Comparison of ENCODE assay signal across 16 cellular contexts in genomic region chr10:131109746-131110145, GRCh38.
DNase-seq lines count a peak whose midpoint lies in the region; ATAC-seq and TF ChIP-seq lines count a peak whose summit lies in the region.
"Had no signal": no experiment of that assay in that cellular context is flagged by ENCODE, and none has a peak within 500 bp of the region (broad histone marks: within the 10 kb centered on the region; RNA-seq: fewer than 3 reads in every experiment).

No MANE protein-coding gene starts in this region.

- no peak overlapping the region for H3K27ac ChIP-seq in osteoblast (ENCODE audit: low read depth, low read length)
- H3K27ac ChIP-seq in testis: no peak overlapping the region
- H3K27ac ChIP-seq in left ventricle myocardium inferior (replicated peaks): no peak overlapping the region
- no peak overlapping the region for H3K27ac ChIP-seq in mesendoderm (ENCODE audit: low read depth, low read length)
- H3K27ac ChIP-seq: A549 had no signal

- intact Hi-C loops in testis (cut with DNase I; ENCODE audit: low total_unique reads): no loop called here
- intact Hi-C loops in left ventricle myocardium inferior (cut with micrococcal nuclease): no loop called here

- H3K4me3 ChIP-seq in osteoblast (ENCODE audit: insufficient read depth, low read length) (no peak overlapping the region), testis (no peak overlapping the region), left ventricle myocardium inferior (no peak overlapping the region), mesendoderm (ENCODE audit: low read length) (no peak overlapping the region)
- H3K4me3 ChIP-seq: A549, HAP-1 had no signal

- H4K20me1 ChIP-seq in osteoblast (ENCODE audit: insufficient read depth, low read length): no peaks in the 10 kb centered on the region

- H3K36me3 ChIP-seq in osteoblast (ENCODE audit: insufficient read depth, low read length): no peaks in the 10 kb centered on the region
- H3K36me3 ChIP-seq in testis (ENCODE audit: low read depth, missing control alignments): no peaks in the 10 kb centered on the region
- H3K36me3 ChIP-seq in left ventricle myocardium inferior: no peaks in the 10 kb centered on the region
- no peaks in the 10 kb centered on the region for H3K36me3 ChIP-seq in mesendoderm (ENCODE audit: control insufficient read depth, insufficient read depth, low read length)
- H3K36me3 ChIP-seq: HAP-1 had no signal

- no peak for TF ChIP-seq POLR2A in testis (IDR thresholded peaks at IDR 0.05)

- no peak overlapping the region for H3K18ac ChIP-seq in mesendoderm (ENCODE audit: low read length)

- H3K27me3 ChIP-seq in osteoblast (ENCODE audit: insufficient read depth, low read length) (no peaks in the 10 kb centered on the region), testis (no peaks in the 10 kb centered on the region), left ventricle myocardium inferior (ENCODE audit: low read depth) (peaks cover 72% of the 10 kb centered on the region), mesendoderm (ENCODE audit: insufficient read depth, low read length, poor library complexity) (no peaks in the 10 kb centered on the region)

- no peaks in the 10 kb centered on the region for H3K79me2 ChIP-seq in osteoblast (ENCODE audit: insufficient read depth, low read length)
- H3K79me2 ChIP-seq in mesendoderm (ENCODE audit: control insufficient read depth, insufficient read depth, low read length): no peaks in the 10 kb centered on the region

- no peak overlapping the region for H3K9ac ChIP-seq in mesendoderm (ENCODE audit: low read length)

- H2AK5ac ChIP-seq in mesendoderm (ENCODE audit: low read length): no peak overlapping the region

- H3K4me1 ChIP-seq in osteoblast (ENCODE audit: insufficient read depth, low read length): no peaks in the 10 kb centered on the region
- no peaks in the 10 kb centered on the region for H3K4me1 ChIP-seq in testis
- no peaks in the 10 kb centered on the region for H3K4me1 ChIP-seq in left ventricle myocardium inferior
- H3K4me1 ChIP-seq in mesendoderm (ENCODE audit: control insufficient read depth, low read depth, low read length): no peaks in the 10 kb centered on the region
- H3K4me1 ChIP-seq: A549, HAP-1 had no signal

- H3K9me3 ChIP-seq in osteoblast (ENCODE audit: low read depth, low read length): peaks cover 3% of the 10 kb centered on the region
- H3K9me3 ChIP-seq in testis: no peaks in the 10 kb centered on the region
- H3K9me3 ChIP-seq in left ventricle myocardium inferior (replicated peaks): peaks cover 20% of the 10 kb centered on the region
- H3K9me3 ChIP-seq: A549, HAP-1 had no signal

- no peaks in the 10 kb centered on the region for H3K79me1 ChIP-seq in mesendoderm (ENCODE audit: low read length)

- WGBS in testis, 2 donors: 45 to 54% methylated on average over 13 to 15 of the region's 15 CpGs
- no CpG with 5 or more reads among the region's 15 CpGs for WGBS in mesendoderm (ENCODE audit: extremely low coverage, insufficient coverage, low lambda C conversion rate)

- H2BK5ac ChIP-seq in mesendoderm (ENCODE audit: low read length): no peak overlapping the region

- H3K23ac ChIP-seq in mesendoderm (ENCODE audit: low read length): no peak overlapping the region

- no peak overlapping the region for H3K4ac ChIP-seq in mesendoderm (ENCODE audit: low read depth, low read length)

- no peak overlapping the region for H4K5ac ChIP-seq in mesendoderm (ENCODE audit: low read length)

- no peak overlapping the region for H4K8ac ChIP-seq in mesendoderm (ENCODE audit: low read depth, low read length)

- no peak overlapping the region for H2BK15ac ChIP-seq in mesendoderm (replicated peaks; ENCODE audit: low read depth)

- no peak overlapping the region for H3K56ac ChIP-seq in mesendoderm (ENCODE audit: low read length)

- H2AFZ ChIP-seq in osteoblast (ENCODE audit: low read length): no peak overlapping the region

- TF ChIP-seq CTCF in osteoblast (IDR thresholded peaks at IDR 0.05; ENCODE audit: extremely low read depth, low read depth, low read length) (no peak), testis (IDR thresholded peaks at IDR 0.05) (no peak), left ventricle myocardium inferior (IDR thresholded peaks at IDR 0.05; ENCODE audit: borderline replicate concordance) (no peak), omental fat pad (IDR thresholded peaks at IDR 0.05) (no peak)

- H2BK120ac ChIP-seq in mesendoderm (ENCODE audit: low read depth, low read length): no peak overlapping the region

- H3K4me2 ChIP-seq in osteoblast (ENCODE audit: insufficient read depth, low read length): no peak overlapping the region
- H3K4me2 ChIP-seq in mesendoderm (ENCODE audit: low read length): no peak overlapping the region
- H3K4me2 ChIP-seq: A549 had no signal

- peak; percentile 88 for DNase-seq in cerebellar cortex (ENCODE audit: low spot score)
- peak; percentile 14 to 24 for DNase-seq in hippocampal formation (lab: John Stamatoyannopoulos, UW)
- peak; percentile 48 for DNase-seq in osteoblast (ENCODE audit: insufficient read length, low spot score, missing footprints)
- peak; percentile 44 for DNase-seq in testis
- DNase-seq in left ventricle myocardium inferior: no peak
- DNase-seq in mesendoderm: no peak
- no peak for DNase-seq in omental fat pad (ENCODE audit: low spot score)
- DNase-seq: CD8-positive, alpha-beta T cell; COR-L47; DND-41; GF-D8; GOT3 had no signal

- ATAC-seq in omental fat pad (ENCODE audit: low FRiP score) (no peak), GM21528 (IDR thresholded peaks at IDR 0.05; ENCODE audit: low FRiP score, unreplicated experiment) (no peak)
- ATAC-seq: A549; CD8-positive, alpha-beta T cell; HepG2 had no signal

Comparison
In these comparisons a context has a peak if more than half of its experiments do, and no peak if none do; other contexts are left out.
1. DNase-seq: peak in cerebellar cortex (single experiment), hippocampal formation (2 of 2), osteoblast (single experiment) and testis (single experiment); none in left ventricle myocardium inferior (single experiment), mesendoderm (single experiment) and omental fat pad (single experiment).